ENCODE assay signal across 1 cellular context in the genomic region with DNA sequence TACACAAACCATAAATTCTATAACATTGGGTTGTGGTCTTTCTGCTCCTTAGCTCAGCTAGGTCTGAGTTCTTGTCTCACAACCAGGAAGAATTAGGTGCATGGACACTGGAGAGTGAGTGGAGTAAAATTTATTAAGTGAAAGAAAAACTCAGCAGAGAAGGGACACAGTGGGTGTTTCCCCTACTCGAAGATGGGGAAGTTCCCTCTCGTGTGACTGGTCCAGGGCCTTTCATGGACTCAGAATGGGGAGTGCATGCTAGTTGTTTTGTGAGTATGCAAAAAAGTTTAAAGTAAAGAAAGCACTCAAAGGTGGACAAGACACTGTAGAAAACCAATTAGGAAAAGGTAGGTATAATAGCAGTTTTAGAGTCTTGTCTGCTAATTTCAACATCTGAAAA.
TF ChIP-seq lines count a peak whose summit lies in the region.

No MANE protein-coding gene starts in this region.

TF ChIP-seq in GM12878, 131 proteins besides CTCF, POLR2A, EP300 and RAD21 (continued from another document):
- TF ChIP-seq, protein P1, sequence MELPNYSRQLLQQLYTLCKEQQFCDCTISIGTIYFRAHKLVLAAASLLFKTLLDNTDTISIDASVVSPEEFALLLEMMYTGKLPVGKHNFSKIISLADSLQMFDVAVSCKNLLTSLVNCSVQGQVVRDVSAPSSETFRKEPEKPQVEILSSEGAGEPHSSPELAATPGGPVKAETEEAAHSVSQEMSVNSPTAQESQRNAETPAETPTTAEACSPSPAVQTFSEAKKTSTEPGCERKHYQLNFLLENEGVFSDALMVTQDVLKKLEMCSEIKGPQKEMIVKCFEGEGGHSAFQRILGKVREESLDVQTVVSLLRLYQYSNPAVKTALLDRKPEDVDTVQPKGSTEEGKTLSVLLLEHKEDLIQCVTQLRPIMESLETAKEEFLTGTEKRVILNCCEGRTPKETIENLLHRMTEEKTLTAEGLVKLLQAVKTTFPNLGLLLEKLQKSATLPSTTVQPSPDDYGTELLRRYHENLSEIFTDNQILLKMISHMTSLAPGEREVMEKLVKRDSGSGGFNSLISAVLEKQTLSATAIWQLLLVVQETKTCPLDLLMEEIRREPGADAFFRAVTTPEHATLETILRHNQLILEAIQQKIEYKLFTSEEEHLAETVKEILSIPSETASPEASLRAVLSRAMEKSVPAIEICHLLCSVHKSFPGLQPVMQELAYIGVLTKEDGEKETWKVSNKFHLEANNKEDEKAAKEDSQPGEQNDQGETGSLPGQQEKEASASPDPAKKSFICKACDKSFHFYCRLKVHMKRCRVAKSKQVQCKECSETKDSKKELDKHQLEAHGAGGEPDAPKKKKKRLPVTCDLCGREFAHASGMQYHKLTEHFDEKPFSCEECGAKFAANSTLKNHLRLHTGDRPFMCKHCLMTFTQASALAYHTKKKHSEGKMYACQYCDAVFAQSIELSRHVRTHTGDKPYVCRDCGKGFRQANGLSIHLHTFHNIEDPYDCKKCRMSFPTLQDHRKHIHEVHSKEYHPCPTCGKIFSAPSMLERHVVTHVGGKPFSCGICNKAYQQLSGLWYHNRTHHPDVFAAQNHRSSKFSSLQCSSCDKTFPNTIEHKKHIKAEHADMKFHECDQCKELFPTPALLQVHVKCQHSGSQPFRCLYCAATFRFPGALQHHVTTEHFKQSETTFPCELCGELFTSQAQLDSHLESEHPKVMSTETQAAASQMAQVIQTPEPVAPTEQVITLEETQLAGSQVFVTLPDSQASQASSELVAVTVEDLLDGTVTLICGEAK (IDR thresholded peaks at IDR 0.05; ENCODE audit: borderline replicate concordance) = no peak
- TF ChIP-seq MYB (IDR thresholded peaks at IDR 0.05; ENCODE audit: borderline replicate concordance, low read depth, low read length) (no peak), HCFC1 (IDR thresholded peaks at IDR 0.05; ENCODE audit: low read length) (no peak), KAT2A (conservative IDR thresholded peaks at IDR 0.05; ENCODE audit: control insufficient read depth, low read depth, low read length) (no peak)
- TF ChIP-seq, protein P2, sequence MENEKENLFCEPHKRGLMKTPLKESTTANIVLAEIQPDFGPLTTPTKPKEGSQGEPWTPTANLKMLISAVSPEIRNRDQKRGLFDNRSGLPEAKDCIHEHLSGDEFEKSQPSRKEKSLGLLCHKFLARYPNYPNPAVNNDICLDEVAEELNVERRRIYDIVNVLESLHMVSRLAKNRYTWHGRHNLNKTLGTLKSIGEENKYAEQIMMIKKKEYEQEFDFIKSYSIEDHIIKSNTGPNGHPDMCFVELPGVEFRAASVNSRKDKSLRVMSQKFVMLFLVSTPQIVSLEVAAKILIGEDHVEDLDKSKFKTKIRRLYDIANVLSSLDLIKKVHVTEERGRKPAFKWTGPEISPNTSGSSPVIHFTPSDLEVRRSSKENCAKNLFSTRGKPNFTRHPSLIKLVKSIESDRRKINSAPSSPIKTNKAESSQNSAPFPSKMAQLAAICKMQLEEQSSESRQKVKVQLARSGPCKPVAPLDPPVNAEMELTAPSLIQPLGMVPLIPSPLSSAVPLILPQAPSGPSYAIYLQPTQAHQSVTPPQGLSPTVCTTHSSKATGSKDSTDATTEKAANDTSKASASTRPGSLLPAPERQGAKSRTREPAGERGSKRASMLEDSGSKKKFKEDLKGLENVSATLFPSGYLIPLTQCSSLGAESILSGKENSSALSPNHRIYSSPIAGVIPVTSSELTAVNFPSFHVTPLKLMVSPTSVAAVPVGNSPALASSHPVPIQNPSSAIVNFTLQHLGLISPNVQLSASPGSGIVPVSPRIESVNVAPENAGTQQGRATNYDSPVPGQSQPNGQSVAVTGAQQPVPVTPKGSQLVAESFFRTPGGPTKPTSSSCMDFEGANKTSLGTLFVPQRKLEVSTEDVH (IDR thresholded peaks at IDR 0.05; ENCODE audit: low read depth, partially characterized antibody) = no peak
- TF ChIP-seq, protein P3, sequence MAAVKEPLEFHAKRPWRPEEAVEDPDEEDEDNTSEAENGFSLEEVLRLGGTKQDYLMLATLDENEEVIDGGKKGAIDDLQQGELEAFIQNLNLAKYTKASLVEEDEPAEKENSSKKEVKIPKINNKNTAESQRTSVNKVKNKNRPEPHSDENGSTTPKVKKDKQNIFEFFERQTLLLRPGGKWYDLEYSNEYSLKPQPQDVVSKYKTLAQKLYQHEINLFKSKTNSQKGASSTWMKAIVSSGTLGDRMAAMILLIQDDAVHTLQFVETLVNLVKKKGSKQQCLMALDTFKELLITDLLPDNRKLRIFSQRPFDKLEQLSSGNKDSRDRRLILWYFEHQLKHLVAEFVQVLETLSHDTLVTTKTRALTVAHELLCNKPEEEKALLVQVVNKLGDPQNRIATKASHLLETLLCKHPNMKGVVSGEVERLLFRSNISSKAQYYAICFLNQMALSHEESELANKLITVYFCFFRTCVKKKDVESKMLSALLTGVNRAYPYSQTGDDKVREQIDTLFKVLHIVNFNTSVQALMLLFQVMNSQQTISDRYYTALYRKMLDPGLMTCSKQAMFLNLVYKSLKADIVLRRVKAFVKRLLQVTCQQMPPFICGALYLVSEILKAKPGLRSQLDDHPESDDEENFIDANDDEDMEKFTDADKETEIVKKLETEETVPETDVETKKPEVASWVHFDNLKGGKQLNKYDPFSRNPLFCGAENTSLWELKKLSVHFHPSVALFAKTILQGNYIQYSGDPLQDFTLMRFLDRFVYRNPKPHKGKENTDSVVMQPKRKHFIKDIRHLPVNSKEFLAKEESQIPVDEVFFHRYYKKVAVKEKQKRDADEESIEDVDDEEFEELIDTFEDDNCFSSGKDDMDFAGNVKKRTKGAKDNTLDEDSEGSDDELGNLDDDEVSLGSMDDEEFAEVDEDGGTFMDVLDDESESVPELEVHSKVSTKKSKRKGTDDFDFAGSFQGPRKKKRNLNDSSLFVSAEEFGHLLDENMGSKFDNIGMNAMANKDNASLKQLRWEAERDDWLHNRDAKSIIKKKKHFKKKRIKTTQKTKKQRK (IDR thresholded peaks at IDR 0.05; ENCODE audit: low read depth, low read length) = no peak
